ENCODE assay signal across 2 cellular contexts in the genomic region with DNA sequence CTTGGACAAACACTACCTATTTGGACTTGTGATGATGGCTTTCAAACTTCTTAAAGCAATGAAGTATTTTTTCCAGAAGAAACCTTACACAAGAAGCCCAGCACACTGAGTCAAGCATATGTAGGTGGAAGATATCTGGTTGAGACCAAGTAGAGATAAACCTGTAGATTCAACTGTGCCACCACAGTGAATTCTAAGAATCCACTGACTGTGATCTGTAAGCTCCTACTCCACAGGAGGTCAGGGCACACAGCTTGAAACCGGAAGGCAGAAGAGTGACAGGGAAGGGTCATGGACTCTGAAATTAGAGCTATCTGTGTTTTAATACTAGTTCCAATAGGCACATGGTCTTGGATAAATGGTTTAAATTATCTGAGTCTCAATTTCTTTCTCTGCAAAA.
TF ChIP-seq lines count a peak whose summit lies in the region.

No MANE protein-coding gene starts in this region.

TF ChIP-seq in HEK293T, 16 proteins besides CTCF, POLR2A, EP300 and RAD21:
- TF ChIP-seq, protein P1, sequence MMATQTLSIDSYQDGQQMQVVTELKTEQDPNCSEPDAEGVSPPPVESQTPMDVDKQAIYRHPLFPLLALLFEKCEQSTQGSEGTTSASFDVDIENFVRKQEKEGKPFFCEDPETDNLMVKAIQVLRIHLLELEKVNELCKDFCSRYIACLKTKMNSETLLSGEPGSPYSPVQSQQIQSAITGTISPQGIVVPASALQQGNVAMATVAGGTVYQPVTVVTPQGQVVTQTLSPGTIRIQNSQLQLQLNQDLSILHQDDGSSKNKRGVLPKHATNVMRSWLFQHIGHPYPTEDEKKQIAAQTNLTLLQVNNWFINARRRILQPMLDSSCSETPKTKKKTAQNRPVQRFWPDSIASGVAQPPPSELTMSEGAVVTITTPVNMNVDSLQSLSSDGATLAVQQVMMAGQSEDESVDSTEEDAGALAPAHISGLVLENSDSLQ (IDR thresholded peaks at IDR 0.05): peak; percentile 45; the same call in 1 of the 2 replicates
- no peak for TF ChIP-seq L3MBTL2 (conservative IDR thresholded peaks at IDR 0.05)

TF ChIP-seq in GM12891, 5 proteins besides CTCF, POLR2A, EP300 and RAD21:
- TF ChIP-seq SPI1 (IDR thresholded peaks at IDR 0.05; ENCODE audit: low read depth, low read length) (no peak), POLR2AphosphoS5 (IDR thresholded peaks at IDR 0.05; ENCODE audit: low read depth, low read length) (no peak), TAF1 (IDR thresholded peaks at IDR 0.05; ENCODE audit: low read depth, low read length) (no peak), PAX5 (IDR thresholded peaks at IDR 0.05; ENCODE audit: insufficient read depth, low read length, severe bottlenecking) (no peak), POU2F2 (IDR thresholded peaks at IDR 0.05; ENCODE audit: low read depth, low read length) (no peak)
TF ChIP-seq in GM12891: peak in this region for 0.
